Comparison of ENCODE assay signal across 35 cellular contexts in the genomic region with DNA sequence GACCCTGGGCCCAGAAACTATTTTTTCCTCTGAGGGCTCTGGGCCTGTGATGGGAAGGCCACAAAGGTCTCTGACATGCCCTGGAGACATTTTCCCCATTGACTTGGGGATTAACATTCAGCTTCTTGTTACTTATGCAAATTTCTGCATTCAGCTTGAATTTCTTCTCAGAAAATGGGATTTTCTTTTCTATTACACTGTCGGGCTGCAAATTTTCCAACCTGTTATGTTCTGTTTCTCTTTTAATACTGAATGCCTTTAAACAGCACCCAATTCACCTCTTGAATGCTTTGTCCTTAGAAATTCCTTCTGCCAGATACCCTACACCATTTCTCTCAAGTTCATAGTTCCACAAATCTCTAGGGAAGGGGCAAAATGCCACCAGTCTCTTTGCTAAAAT.
"Had no signal": no experiment of that assay in that cellular context is flagged by ENCODE, and none has a peak within 500 bp of the region (broad histone marks: within the 10 kb centered on the region; RNA-seq: fewer than 3 reads in every experiment).

No MANE protein-coding gene starts in this region.

- H3K9me3 ChIP-seq: MG63 had no signal

- H3K27me3 ChIP-seq: MG63 had no signal

- H3K4me3 ChIP-seq: MG63 had no signal

- DNase-seq: Karpas-422, Kasumi-1, MG63, MM.1S, MV-4-11, NCI-H1048, NCI-H1092, NCI-H1092 treated with DMSO at 0.1 percent for 48 hours, NCI-H1105, NCI-H1105 treated with DMSO at 0.1 percent for 48 hours, NCI-H1417, NCI-H1417 treated with DMSO at 0.1 percent for 48 hours, NCI-H1436, NCI-H1436 treated with DMSO at 0.1 percent for 48 hours, NCI-H146, NCI-H1694, NCI-H1694 treated with DMSO at 0.1 percent for 48 hours, NCI-H187, NCI-H187 treated with DMSO at 0.1 percent for 48 hours, NCI-H1930, NCI-H2029, NCI-H2029 treated with DMSO at 0.1 percent for 48 hours, NCI-H2081, NCI-H2081 treated with DMSO at 0.1 percent for 48 hours, NCI-H2107, NCI-H2171, NCI-H2171 treated with DMSO at 0.1 percent for 48 hours, NCI-H2227 treated with DMSO at 0.1 percent for 48 hours, NCI-H226, NCI-H345, NCI-H446, NCI-H446 treated with DMSO at 0.1 percent for 48 hours, NCI-H510A, NCI-H510A treated with DMSO at 0.1 percent for 48 hours, NCI-H524 had no signal

- H3K36me3 ChIP-seq: MG63 had no signal
